In genomic region chr1:208302702-208303101, GRCh38 we compare ENCODE assay signal across 27 cellular contexts.
"Had no signal": no experiment of that assay in that cellular context is flagged by ENCODE, and none has a peak within 500 bp of the region (broad histone marks: within the 10 kb centered on the region; RNA-seq: fewer than 3 reads in every experiment).

No MANE protein-coding gene starts in this region.

- H3K4me2 ChIP-seq: KMS-11, SK-N-SH had no signal

- H3K9me3 ChIP-seq: SK-N-SH had no signal

- H3K27ac ChIP-seq: KMS-11 had no signal

- H3K9me3 Mint-ChIP-seq: activated naive CD4-positive, alpha-beta T cell treated with anti-CD3 and anti-CD28 coated beads, Interleukin-2, amount 50 U/mL, for 72 hours; activated T-cell treated with anti-CD3 and anti-CD28 coated beads, Interleukin-2, amount 50 U/mL, for 24 hours; activated T-helper 1 cell treated with anti-CD3 and anti-CD28 coated beads, Interleukin-12 subunit alpha, Interleukin-12 subunit beta, Interleukin-2, Interleukin-4 antibody, amounts not matched to agents 30 ng/mL and 10 ng/mL and 1 ng/mL, durations not matched to agents 14 hours and 24 hours and 36 hours; T-helper 2 cell treated with Interferon-gamma antibody and Interleukin-4, amounts not matched to agents 5 μg/mL and 100 μg/mL, for 36 hours; WTC11 had no signal

- H3K4me3 Mint-ChIP-seq: activated CD8-positive, alpha-beta memory T cell treated with anti-CD3 and anti-CD28 coated beads, Interleukin-2, amount 10 ng/mL, durations not matched to agents 7 days and 5 days; activated T-cell treated with anti-CD3 and anti-CD28 coated beads, Interleukin-2, amount 50 U/mL, for 24 hours; activated T-helper 1 cell treated with anti-CD3 and anti-CD28 coated beads, Interleukin-12 subunit alpha, Interleukin-12 subunit beta, Interleukin-2, Interleukin-4 antibody, amounts not matched to agents 30 ng/mL and 10 ng/mL and 1 ng/mL, durations not matched to agents 14 hours and 24 hours and 36 hours; brain; T-helper 2 cell treated with Interferon-gamma antibody and Interleukin-4, amounts not matched to agents 5 μg/mL and 100 μg/mL, for 36 hours; WTC11 had no signal

- ATAC-seq: activated CD8-positive, alpha-beta memory T cell treated with anti-CD3 and anti-CD28 coated beads, Interleukin-2, amount 10 ng/mL, durations not matched to agents 7 days and 5 days; activated naive CD4-positive, alpha-beta T cell treated with anti-CD3 and anti-CD28 coated beads, Interleukin-2, amount 50 U/mL, for 72 hours; Panc1; Right ventricle myocardium inferior; WTC11 had no signal

- H3K4me1 Mint-ChIP-seq: activated CD8-positive, alpha-beta memory T cell treated with anti-CD3 and anti-CD28 coated beads, Interleukin-2, amount 10 ng/mL, durations not matched to agents 7 days and 5 days had no signal

- H3K27ac Mint-ChIP-seq: activated CD8-positive, alpha-beta memory T cell treated with anti-CD3 and anti-CD28 coated beads, Interleukin-2, amount 10 ng/mL, durations not matched to agents 7 days and 5 days; activated naive CD4-positive, alpha-beta T cell treated with anti-CD3 and anti-CD28 coated beads, Interleukin-2, amount 50 U/mL, for 72 hours; activated T-cell treated with anti-CD3 and anti-CD28 coated beads, Interleukin-2, amount 50 U/mL, for 24 hours; activated T-helper 1 cell treated with anti-CD3 and anti-CD28 coated beads, Interleukin-12 subunit alpha, Interleukin-12 subunit beta, Interleukin-2, Interleukin-4 antibody, amounts not matched to agents 30 ng/mL and 10 ng/mL and 1 ng/mL, durations not matched to agents 14 hours and 24 hours and 36 hours; brain; T-helper 2 cell treated with Interferon-gamma antibody and Interleukin-4, amounts not matched to agents 5 μg/mL and 100 μg/mL, for 36 hours; WTC11 had no signal

- H3K36me3 Mint-ChIP-seq: activated CD8-positive, alpha-beta memory T cell treated with anti-CD3 and anti-CD28 coated beads, Interleukin-2, amount 10 ng/mL, durations not matched to agents 7 days and 5 days; activated naive CD4-positive, alpha-beta T cell treated with anti-CD3 and anti-CD28 coated beads, Interleukin-2, amount 50 U/mL, for 72 hours; brain; WTC11 had no signal

- DNase-seq: activated CD4-positive, alpha-beta T cell treated with anti-CD3 and anti-CD28 coated beads for 48 hours; activated CD4-positive, alpha-beta T cell treated with anti-CD3 and anti-CD28 coated beads, Interleukin-2, amount 50 U/mL, for 4 hours; activated CD4-positive, CD25-positive, alpha-beta regulatory T cell treated with anti-CD3 and anti-CD28 coated beads, Interleukin-2, amount 50 U/mL, for 72 hours; activated CD8-positive, alpha-beta memory T cell treated with anti-CD3 and anti-CD28 coated beads, Interleukin-2, amount 10 ng/mL, durations not matched to agents 7 days and 5 days; activated effector memory CD4-positive, alpha-beta T cell treated with Interleukin-2 at 50 U/mL for 16 hours; activated naive CD4-positive, alpha-beta T cell treated with Interleukin-2 at 50 U/mL for 16 hours; activated T-cell treated with anti-CD3 and anti-CD28 coated beads, Interleukin-2, amount 50 U/mL, for 24 hours; amygdala; NCI-H1092; NCI-H1417; NCI-H1930; NCI-H2171 treated with DMSO at 0.1 percent for 48 hours; NCI-H226; NCI-H526; NK-92 treated with Interleukin-12 subunit alpha and Interleukin-12 subunit beta, amount 100 ng/mL, for 24 hours; OCI-M1; RPMI8226; SK-N-SH; SW 1271 had no signal
